In the genomic region with DNA sequence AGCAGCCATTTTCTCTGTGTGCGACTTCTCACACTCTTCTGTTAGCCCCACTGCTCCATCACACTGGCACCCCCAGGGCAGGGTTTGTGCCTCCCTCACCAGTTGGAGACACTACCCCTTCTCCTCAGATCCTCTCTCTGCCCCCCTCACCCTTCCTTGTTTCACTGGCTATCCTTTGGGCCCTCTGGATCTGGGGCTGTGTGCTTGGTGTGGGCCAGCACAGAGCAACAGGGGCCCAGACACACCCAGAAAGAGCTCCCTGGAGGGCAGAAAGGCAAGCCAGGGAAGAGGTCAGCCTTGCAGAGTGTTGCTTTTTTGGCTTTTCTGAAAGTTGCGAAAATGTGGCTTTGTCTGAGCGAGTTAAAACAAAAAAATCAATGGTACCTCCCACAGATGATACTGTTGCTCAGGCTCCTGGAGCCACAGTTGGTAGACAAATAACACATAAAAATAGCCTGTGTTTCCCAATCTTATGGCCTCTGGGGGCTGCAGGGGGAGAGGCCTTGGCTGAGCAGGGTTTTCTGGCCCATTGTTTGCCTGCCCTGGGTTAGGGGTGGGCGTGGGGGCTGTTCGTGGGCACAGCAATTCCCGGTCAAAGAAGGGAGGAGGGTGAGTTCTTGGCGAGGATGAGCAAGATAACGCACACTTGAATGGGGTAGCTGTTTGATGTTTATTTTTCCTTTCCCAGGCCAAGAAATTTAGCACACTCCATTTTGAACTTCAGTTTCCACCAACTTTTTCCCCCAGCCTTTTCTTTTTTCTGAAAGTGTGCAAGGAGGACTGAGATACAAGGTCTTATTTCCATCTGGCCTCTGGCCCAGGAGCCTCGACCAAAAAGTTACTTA, we compare ENCODE assay signal across 10 cellular contexts.
DNase-seq lines count a peak whose midpoint lies in the region; ATAC-seq and TF ChIP-seq lines count a peak whose summit lies in the region.
"Had no signal": no experiment of that assay in that cellular context is flagged by ENCODE, and none has a peak within 500 bp of the region (broad histone marks: within the 10 kb centered on the region; RNA-seq: fewer than 3 reads in every experiment).

No MANE protein-coding gene starts in this region.

- intact Hi-C loops in activated naive CD4-positive, alpha-beta T cell treated with anti-CD3 and anti-CD28 coated beads for 36 hours (cut with micrococcal nuclease): no loop called here
- intact Hi-C loops in vagina (cut with DNase I): loop anchor here (10.0 kb wide), 1 partner anchor 525 kb away; no protein-coding TSS in a partner anchor

- TF ChIP-seq CTCF in omental fat pad (IDR thresholded peaks at IDR 0.05) (no peak), vagina (IDR thresholded peaks at IDR 0.05) (no peak)

- H3K27me3 ChIP-seq in vagina: no peaks in the 10 kb centered on the region

- no peaks in the 10 kb centered on the region for H3K36me3 Mint-ChIP-seq in activated naive CD4-positive, alpha-beta T cell treated with anti-CD3 and anti-CD28 coated beads for 36 hours (ENCODE audit: low read depth)
- H3K36me3 Mint-ChIP-seq in activated naive CD4-positive, alpha-beta T cell treated with anti-CD3 and anti-CD28 coated beads, Interleukin-2, amount 50 U/mL, for 72 hours: no peaks in the 10 kb centered on the region

- no peaks in the 10 kb centered on the region for H3K9me3 Mint-ChIP-seq in activated naive CD4-positive, alpha-beta T cell treated with anti-CD3 and anti-CD28 coated beads for 36 hours
- H3K9me3 Mint-ChIP-seq in activated naive CD4-positive, alpha-beta T cell treated with anti-CD3 and anti-CD28 coated beads, Interleukin-2, amount 50 U/mL, for 72 hours: no peaks in the 10 kb centered on the region

- no peaks in the 10 kb centered on the region for H3K36me3 ChIP-seq in vagina

- CTCF ChIA-PET in activated naive CD4-positive, alpha-beta T cell treated with anti-CD3 and anti-CD28 coated beads for 36 hours (lab: Charles Lee): interaction anchor here (1.8 kb wide), 1 partner anchor 168 kb away, joined by 3 read pairs; no protein-coding TSS in a partner anchor

- H3K4me1 Mint-ChIP-seq in activated naive CD4-positive, alpha-beta T cell treated with anti-CD3 and anti-CD28 coated beads for 36 hours (ENCODE audit: low read depth): peaks cover 15% of the 10 kb centered on the region

- H3K27ac Mint-ChIP-seq in activated naive CD4-positive, alpha-beta T cell treated with anti-CD3 and anti-CD28 coated beads for 36 hours: peak overlapping the region; percentile 53
- H3K27ac Mint-ChIP-seq in activated naive CD4-positive, alpha-beta T cell treated with anti-CD3 and anti-CD28 coated beads, Interleukin-2, amount 50 U/mL, for 72 hours: no peak overlapping the region

- TF ChIP-seq POLR2A in vagina (IDR thresholded peaks at IDR 0.05): no peak

- H3K9me3 ChIP-seq in vagina: no peaks in the 10 kb centered on the region

- ATAC-seq in activated naive CD4-positive, alpha-beta T cell treated with anti-CD3 and anti-CD28 coated beads, Interleukin-2, amount 50 U/mL, for 72 hours: no peak
- ATAC-seq in omental fat pad (ENCODE audit: low FRiP score): peak; percentile 63

- H3K4me3 ChIP-seq in vagina: no peak overlapping the region

- peaks cover 11% of the 10 kb centered on the region for H3K27me3 Mint-ChIP-seq in activated naive CD4-positive, alpha-beta T cell treated with anti-CD3 and anti-CD28 coated beads for 36 hours (ENCODE audit: low read depth)

- no peak overlapping the region for H3K4me3 Mint-ChIP-seq in activated naive CD4-positive, alpha-beta T cell treated with anti-CD3 and anti-CD28 coated beads for 36 hours

- DNase-seq in activated naive CD4-positive, alpha-beta T cell treated with anti-CD3 and anti-CD28 coated beads for 36 hours: no peak
- DNase-seq in activated naive CD4-positive, alpha-beta T cell treated with anti-CD3 and anti-CD28 coated beads, Interleukin-2, amount 50 U/mL, for 72 hours (ENCODE audit: low spot score in 2 of 2): no peak
- DNase-seq in fibroblast of gingiva (ENCODE audit: low read depth) (peak; percentile 97), omental fat pad (ENCODE audit: low spot score) (no peak), vagina (ENCODE audit: extremely low spot score in 2 of 2) (no peak), NCI-H1417 (lab: John Stamatoyannopoulos, UW) (no peak), caudate nucleus (lab: John Stamatoyannopoulos, UW) (no peak), ecto neural progenitor cell (ENCODE audit: low spot score) (no peak)
- DNase-seq: activated CD4-positive, CD25-positive, alpha-beta regulatory T cell; NCI-H748 treated with DMSO at 0.1 percent for 48 hours had no signal

- H3K4me1 ChIP-seq in vagina: peaks cover 77% of the 10 kb centered on the region

- H3K27ac ChIP-seq in vagina (peak overlapping the region; percentile 87), caudate nucleus (ENCODE audit: low read depth, low read length) (no peak overlapping the region)
